21 cellular contexts compared by ENCODE assay signal in the genomic region with DNA sequence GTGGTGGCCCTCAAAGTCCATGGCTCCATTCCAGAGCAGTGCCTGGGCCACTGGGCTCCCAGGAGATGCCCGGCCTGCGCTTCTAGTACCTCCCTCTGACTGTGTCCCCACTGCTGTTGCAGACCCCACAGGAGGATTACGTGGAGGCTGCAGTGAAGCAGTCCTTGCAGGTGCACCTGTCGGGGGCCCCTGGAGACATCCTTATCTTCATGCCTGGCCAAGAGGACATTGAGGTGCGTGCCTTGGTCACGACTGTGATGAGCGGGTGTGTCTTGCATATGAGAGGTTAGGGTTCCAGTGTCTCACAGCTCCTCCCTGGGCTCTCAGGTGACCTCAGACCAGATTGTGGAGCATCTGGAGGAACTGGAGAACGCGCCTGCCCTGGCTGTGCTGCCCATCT. TPM values are rescaled to one million over a fixed set of nuclear protein-coding genes. Genes with fewer than 3 reads are reported as not detected.
"Had no signal": no experiment of that assay in that cellular context is flagged by ENCODE, and none has a peak within 500 bp of the region (broad histone marks: within the 10 kb centered on the region; RNA-seq: fewer than 3 reads in every experiment).

No MANE protein-coding gene starts in this region.

- H3K4me1 ChIP-seq: SJCRH30 had no signal

- DNase-seq: KBM-7, MV-4-11, NCI-H1048, NCI-H1105, NCI-H1417, NCI-H1436 treated with DMSO at 0.1 percent for 48 hours, NCI-H1694, NCI-H187 treated with DMSO at 0.1 percent for 48 hours, NCI-H2029 treated with DMSO at 0.1 percent for 48 hours, NCI-H2171 treated with DMSO at 0.1 percent for 48 hours, NCI-H524, NCI-H69, NCI-H774, SHP77 treated with DMSO at 0.1 percent for 48 hours, SJCRH30 had no signal

- H3K4me3 ChIP-seq: SJCRH30 had no signal

- H3K27me3 ChIP-seq: SJCRH30 had no signal

- ATAC-seq: SK-N-SH treated with all-trans-retinoic acid at 6 μM for 48 hours had no signal

- H3K9me3 ChIP-seq: SJCRH30 had no signal

- H3K27ac ChIP-seq: RWPE1, SJCRH30 had no signal

RNA-seq across cellular contexts. Expression of gene HPR, which starts 41.9 kb away (rescaled TPM):
- total RNA-seq: HT1080, LHCN-M2, MCF 10A, NCI-H460, SJCRH30 had no signal

RNA-seq across cellular contexts. Expression of gene HP, which starts 50.6 kb away (rescaled TPM):
- total RNA-seq: HT1080, LHCN-M2, MCF 10A, NCI-H460, SJCRH30 had no signal
